ENCODE assay signal across 20 cellular contexts in genomic region chr17:50871898-50872297, GRCh38. TPM values are rescaled to one million over a fixed set of nuclear protein-coding genes. Genes with fewer than 3 reads are reported as not detected.
A peak's percentile ranks its signal among the peaks of the same experiment; 100 is the strongest.
DNase-seq lines count a peak whose midpoint lies in the region; ATAC-seq and TF ChIP-seq lines count a peak whose summit lies in the region.
"Had no signal": no experiment of that assay in that cellular context is flagged by ENCODE, and none has a peak within 500 bp of the region (broad histone marks: within the 10 kb centered on the region; RNA-seq: fewer than 3 reads in every experiment).

No MANE protein-coding gene starts in this region.

- DNase-seq in CD4-positive, alpha-beta T cell, result no peak
- peak in 5 of 9 donors; percentile 18 to 35 (median 28) for DNase-seq in naive thymus-derived CD4-positive, alpha-beta T cell
- DNase-seq in nephron progenitor cell, result no peak
- no peak for DNase-seq in esophagus squamous epithelium (lab: John Stamatoyannopoulos, UW)
- DNase-seq: activated CD4-positive, CD25-positive, alpha-beta regulatory T cell; IMR-90; islet precursor cell; midbrain; NCI-H1436; transverse colon had no signal

- 56 to 59% methylated on average over 1 to 2 of the region's 2 CpGs for WGBS in esophagus squamous epithelium, 2 donors

- ATAC-seq in CD4-positive, alpha-beta T cell (ENCODE audit: poor library complexity), result no peak
- ATAC-seq in naive thymus-derived CD4-positive, alpha-beta T cell, result no peak
- ATAC-seq in GM21619 (IDR thresholded peaks at IDR 0.05; ENCODE audit: unreplicated experiment), result no peak
- ATAC-seq: gastroesophageal sphincter, HCT116 had no signal

- no peak for TF ChIP-seq CTCF in CD4-positive, alpha-beta T cell (IDR thresholded peaks at IDR 0.05)
- TF ChIP-seq CTCF in nephron progenitor cell (IDR thresholded peaks at IDR 0.05) (no peak), esophagus squamous epithelium (IDR thresholded peaks at IDR 0.05) (no peak)

- CTCF ChIA-PET in CD4-positive, alpha-beta T cell (lab: Charles Lee), result interaction anchor here (1.2 to 2.1 kb wide), 4 partner anchors 9 to 52 kb away, joined by 4 to 10 read pairs (median 5); no protein-coding TSS in a partner anchor
- CTCF ChIA-PET in naive thymus-derived CD4-positive, alpha-beta T cell (lab: Charles Lee), result interaction anchor here (0.6 to 1.4 kb wide), 8 partner anchors 11 to 78 kb away, joined by 3 to 5 read pairs (median 3); no protein-coding TSS in a partner anchor

- H3K27ac ChIP-seq in BLaER1 treated with 17β-estradiol and CSF1 and Interleukin-3, amounts not matched to agents 10 nM and 100 nM, result peak overlapping the region in 8 of 11 experiments; percentile 55 to 77 (median 66); a peak in 13 of 22 replicates
- no peak overlapping the region for H3K27ac ChIP-seq in CD4-positive, alpha-beta T cell (ENCODE audit: low read depth, low read length)
- H3K27ac ChIP-seq in naive thymus-derived CD4-positive, alpha-beta T cell (ENCODE audit: low read depth, low read length), result no peak overlapping the region
- no peak overlapping the region for H3K27ac ChIP-seq in esophagus squamous epithelium
- H3K27ac ChIP-seq: cardiac muscle cell, SK-N-MC, transverse colon had no signal

- no peaks in the 10 kb centered on the region for H3K27me3 Mint-ChIP-seq in CD4-positive, alpha-beta T cell
- H3K27me3 Mint-ChIP-seq in activated naive CD8-positive, alpha-beta T cell, result no peaks in the 10 kb centered on the region
- peaks cover 0 to 27% (median 0%) of the 10 kb centered on the region in 5 donors for H3K27me3 Mint-ChIP-seq in naive thymus-derived CD4-positive, alpha-beta T cell
- peaks cover 4% of the 10 kb centered on the region for H3K27me3 Mint-ChIP-seq in nephron progenitor cell (ENCODE audit: low read depth, poor library complexity)
- H3K27me3 Mint-ChIP-seq: progenitor cell of endocrine pancreas had no signal

- H3K9me3 ChIP-seq in BLaER1 treated with 17β-estradiol and CSF1 and Interleukin-3, amounts not matched to agents 10 nM and 100 nM (replicated peaks in 1 of 11), result no peaks in the 10 kb centered on the region
- H3K9me3 ChIP-seq in CD4-positive, alpha-beta T cell (ENCODE audit: control insufficient read depth, low read length), result no peaks in the 10 kb centered on the region
- no peaks in the 10 kb centered on the region for H3K9me3 ChIP-seq in naive thymus-derived CD4-positive, alpha-beta T cell (ENCODE audit: control insufficient read depth in 2 of 3, low read length in 3 of 3)
- no peaks in the 10 kb centered on the region for H3K9me3 ChIP-seq in esophagus squamous epithelium
- H3K9me3 ChIP-seq: gastroesophageal sphincter, transverse colon had no signal

- H3K4me3 Mint-ChIP-seq in CD4-positive, alpha-beta T cell, result peak overlapping the region; percentile 79
- H3K4me3 Mint-ChIP-seq in activated naive CD8-positive, alpha-beta T cell, result peak overlapping the region; percentile 60
- H3K4me3 Mint-ChIP-seq in naive thymus-derived CD4-positive, alpha-beta T cell, result peak overlapping the region; percentile 53 to 90 (median 77)
- H3K4me3 Mint-ChIP-seq in nephron progenitor cell, result no peak overlapping the region
- H3K4me3 Mint-ChIP-seq: CD14-positive monocyte had no signal

- peaks cover 62% of the 10 kb centered on the region for H3K4me1 Mint-ChIP-seq in CD4-positive, alpha-beta T cell (ENCODE audit: low read depth)
- H3K4me1 Mint-ChIP-seq in activated naive CD8-positive, alpha-beta T cell (ENCODE audit: low read depth), result peaks cover 56% of the 10 kb centered on the region
- peaks cover 29 to 71% (median 51%) of the 10 kb centered on the region in 7 donors for H3K4me1 Mint-ChIP-seq in naive thymus-derived CD4-positive, alpha-beta T cell
- H3K4me1 Mint-ChIP-seq in nephron progenitor cell, result peaks cover 36% of the 10 kb centered on the region

- no peaks in the 10 kb centered on the region for H3K36me3 ChIP-seq in BLaER1 treated with 17β-estradiol and CSF1 and Interleukin-3, amounts not matched to agents 10 nM and 100 nM
- no peaks in the 10 kb centered on the region for H3K36me3 ChIP-seq in naive thymus-derived CD4-positive, alpha-beta T cell (ENCODE audit: control insufficient read depth in 2 of 3, insufficient read depth in 3 of 3, low read length in 3 of 3)
- no peaks in the 10 kb centered on the region for H3K36me3 ChIP-seq in esophagus squamous epithelium
- H3K36me3 ChIP-seq: cardiac muscle cell, gastroesophageal sphincter, transverse colon had no signal

- no peaks in the 10 kb centered on the region for H3K9me3 Mint-ChIP-seq in CD4-positive, alpha-beta T cell
- H3K9me3 Mint-ChIP-seq in activated naive CD8-positive, alpha-beta T cell (ENCODE audit: low read depth), result no peaks in the 10 kb centered on the region
- no peaks in the 10 kb centered on the region for H3K9me3 Mint-ChIP-seq in naive thymus-derived CD4-positive, alpha-beta T cell
- no peaks in the 10 kb centered on the region for H3K9me3 Mint-ChIP-seq in nephron progenitor cell
- H3K9me3 Mint-ChIP-seq: CD14-positive monocyte had no signal

- peaks cover 43 to 64% (median 53%) of the 10 kb centered on the region in 10 experiments for H3K4me1 ChIP-seq in BLaER1 treated with 17β-estradiol and CSF1 and Interleukin-3, amounts not matched to agents 10 nM and 100 nM
- H3K4me1 ChIP-seq in naive thymus-derived CD4-positive, alpha-beta T cell (ENCODE audit: control insufficient read depth in 2 of 2, insufficient read depth in 2 of 2, low read length in 2 of 2), result peaks cover 29 to 52% of the 10 kb centered on the region in 2 donors
- H3K4me1 ChIP-seq in esophagus squamous epithelium, result peaks cover 0 to 45% (median 0%) of the 10 kb centered on the region in 3 donors

- no peaks in the 10 kb centered on the region for H4K20me1 ChIP-seq in BLaER1 treated with 17β-estradiol and CSF1 and Interleukin-3, amounts not matched to agents 10 nM and 100 nM

- POLR2A ChIA-PET in CD4-positive, alpha-beta T cell (lab: Charles Lee), result interaction anchor here (0.7 to 3.2 kb wide), 9 partner anchors 9 to 77 kb away, joined by 3 to 26 read pairs (median 10); no protein-coding TSS in a partner anchor
- POLR2A ChIA-PET in naive thymus-derived CD4-positive, alpha-beta T cell (lab: Charles Lee), result interaction anchor here (1.2 to 9.8 kb wide), 17 partner anchors 11 to 85 kb away, joined by 3 to 88 read pairs (median 8); no protein-coding TSS in a partner anchor

- peaks cover 11% of the 10 kb centered on the region for H3K36me3 Mint-ChIP-seq in CD4-positive, alpha-beta T cell (ENCODE audit: low read depth)
- no peaks in the 10 kb centered on the region for H3K36me3 Mint-ChIP-seq in activated naive CD8-positive, alpha-beta T cell
- peaks cover 0 to 6% (median 0%) of the 10 kb centered on the region in 5 donors for H3K36me3 Mint-ChIP-seq in naive thymus-derived CD4-positive, alpha-beta T cell
- no peaks in the 10 kb centered on the region for H3K36me3 Mint-ChIP-seq in nephron progenitor cell (ENCODE audit: low read depth)

- H3K4me3 ChIP-seq in BLaER1 treated with 17β-estradiol and CSF1 and Interleukin-3, amounts not matched to agents 10 nM and 100 nM, result 0 out of 20 replicates have a peak overlapping the region, but pooled peaks of 1 of the 10 experiments have one; percentile 20
- peak overlapping the region; percentile 10 for H3K4me3 ChIP-seq in naive thymus-derived CD4-positive, alpha-beta T cell (ENCODE audit: low read length)
- H3K4me3 ChIP-seq in esophagus squamous epithelium, result no peak overlapping the region
- H3K4me3 ChIP-seq: cardiac muscle cell, gastroesophageal sphincter, SK-N-MC, transverse colon had no signal

- intact Hi-C loops in CD4-positive, alpha-beta T cell (cut with DNase I, micrococcal nuclease), result loop anchor here in 1 of 2 experiments (1.0 kb wide), 1 partner anchor 38 kb away; no protein-coding TSS in a partner anchor
- intact Hi-C loops in naive thymus-derived CD4-positive, alpha-beta T cell (cut with micrococcal nuclease), result loop anchor here in 1 of 2 donors (1.0 kb wide), 3 partner anchors 15 to 78 kb away; no protein-coding TSS in a partner anchor
- intact Hi-C loops in esophagus squamous epithelium (cut with DNase I), result no loop called here

- no peak for TF ChIP-seq POLR2A in esophagus squamous epithelium (IDR thresholded peaks at IDR 0.05)

- H3K4me2 ChIP-seq in BLaER1 treated with 17β-estradiol and CSF1 and Interleukin-3, amounts not matched to agents 10 nM and 100 nM, result peak overlapping the region; percentile 74 to 90 (median 81)

- no peaks in the 10 kb centered on the region for H3K27me3 ChIP-seq in BLaER1 treated with 17β-estradiol and CSF1 and Interleukin-3, amounts not matched to agents 10 nM and 100 nM
- no peaks in the 10 kb centered on the region for H3K27me3 ChIP-seq in CD4-positive, alpha-beta T cell (ENCODE audit: control insufficient read depth, insufficient read depth, low read length)
- peaks cover 0 to 6% of the 10 kb centered on the region in 2 donors for H3K27me3 ChIP-seq in naive thymus-derived CD4-positive, alpha-beta T cell (ENCODE audit: control insufficient read depth in 2 of 2, insufficient read depth in 2 of 2, low read length in 2 of 2)
- no peaks in the 10 kb centered on the region for H3K27me3 ChIP-seq in esophagus squamous epithelium
- H3K27me3 ChIP-seq: cardiac muscle cell, gastroesophageal sphincter, transverse colon had no signal

- H3K9ac ChIP-seq in BLaER1 treated with 17β-estradiol and CSF1 and Interleukin-3, amounts not matched to agents 10 nM and 100 nM, result peak overlapping the region in 4 of 11 experiments; percentile 10 to 53 (median 26); a peak in 1 of 22 replicates

- peak overlapping the region; percentile 76 for H3K27ac Mint-ChIP-seq in CD4-positive, alpha-beta T cell
- peak overlapping the region; percentile 51 for H3K27ac Mint-ChIP-seq in activated naive CD8-positive, alpha-beta T cell
- H3K27ac Mint-ChIP-seq in naive thymus-derived CD4-positive, alpha-beta T cell, result peak overlapping the region; percentile 10 to 94 (median 81)
- no peak overlapping the region for H3K27ac Mint-ChIP-seq in nephron progenitor cell
- H3K27ac Mint-ChIP-seq: progenitor cell of endocrine pancreas had no signal

RNA-seq across cellular contexts. Expression of gene TOB1, which starts 5.7 kb away (rescaled TPM):
- 100 to 1,000 TPM; 419 to 449 TPM for total RNA-seq in CD4-positive, alpha-beta T cell
- total RNA-seq in naive thymus-derived CD4-positive, alpha-beta T cell, result 100 to 1,000 TPM in 4 of 5 experiments, 10 to 100 TPM in 1; 51.5 to 261 (median 131) TPM
- 10 to 100 TPM; 27.9 to 33.7 TPM for polyA plus RNA-seq in naive thymus-derived CD4-positive, alpha-beta T cell
- total RNA-seq in esophagus squamous epithelium, result 10 to 100 TPM; 21.5 to 35.9 (median 31.1) TPM

RNA-seq across cellular contexts. Expression of gene WFIKKN2, which starts 36.5 kb away (rescaled TPM):
- total RNA-seq in CD4-positive, alpha-beta T cell, result not detected
- total RNA-seq in naive thymus-derived CD4-positive, alpha-beta T cell, result not detected
- polyA plus RNA-seq in naive thymus-derived CD4-positive, alpha-beta T cell, result not detected
- under 1 TPM in 1 of 4 donors, not detected in 3; 0.08 TPM for total RNA-seq in esophagus squamous epithelium
- total RNA-seq: cardiac muscle cell, endothelial cell of umbilical vein, IMR-90, progenitor cell of endocrine pancreas, transverse colon had no signal
- polyA plus RNA-seq: CD14-positive monocyte had no signal

Comparison
In these comparisons a context has a peak if more than half of its experiments do, and no peak if none do; other contexts are left out.
1. H3K27ac ChIP-seq: peak in BLaER1 treated with 17β-estradiol and CSF1 and Interleukin-3, amounts not matched to agents 10 nM and 100 nM (8 of 11); none in CD4-positive, alpha-beta T cell (single experiment), naive thymus-derived CD4-positive, alpha-beta T cell (single experiment) and esophagus squamous epithelium (0 of 4).
2. DNase-seq: peak in naive thymus-derived CD4-positive, alpha-beta T cell (5 of 9); none in CD4-positive, alpha-beta T cell (0 of 10), nephron progenitor cell (single experiment) and esophagus squamous epithelium (single experiment).